In genomic region chrX:137194164-137194563, GRCh38 we compare ENCODE assay signal across 9 cellular contexts.
DNase-seq lines count a peak whose midpoint lies in the region; ATAC-seq, FAIRE-seq and TF ChIP-seq lines count a peak whose summit lies in the region.
"Had no signal": no experiment of that assay in that cellular context is flagged by ENCODE, and none has a peak within 500 bp of the region (broad histone marks: within the 10 kb centered on the region; RNA-seq: fewer than 3 reads in every experiment).

No MANE protein-coding gene starts in this region.

- no peak overlapping the region for H3K4me3 ChIP-seq in GM12878

- H3K27me3 ChIP-seq in H9 (ENCODE audit: insufficient read depth, low read length) (no peaks in the 10 kb centered on the region), GM12878 (replicated peaks in 1 of 2; ENCODE audit: control insufficient read depth in 2 of 2, insufficient read depth in 2 of 2, low read length in 1 of 2) (no peaks in the 10 kb centered on the region)

- H4K91ac ChIP-seq in H9 (ENCODE audit: insufficient read length, low read depth, low read length): no peak overlapping the region

- no peak overlapping the region for H2BK12ac ChIP-seq in H9 (ENCODE audit: insufficient read length, low read depth, low read length)

- in situ Hi-C loops in GM12878 (cut with MboI): loop anchor here (10.0 kb wide), 1 partner anchor 239 kb away; no protein-coding TSS in a partner anchor

- H3K4me3 Mint-ChIP-seq in H9 (no peak overlapping the region), nephron progenitor cell (no peak overlapping the region)
- H3K4me3 Mint-ChIP-seq: memory B cell had no signal

- H3K56ac ChIP-seq in H9 (ENCODE audit: insufficient read length, low read depth, low read length): no peak overlapping the region

- H3K4me2 ChIP-seq in H9 (ENCODE audit: insufficient read depth, insufficient read length, low read length) (no peak overlapping the region), GM12878 (ENCODE audit: control insufficient read depth, insufficient read depth) (no peak overlapping the region)

- H2AK5ac ChIP-seq in H9 (ENCODE audit: insufficient read length, low read length): no peak overlapping the region

- H3K4me1 Mint-ChIP-seq in H9 (no peaks in the 10 kb centered on the region), nephron progenitor cell (no peaks in the 10 kb centered on the region)
- H3K4me1 Mint-ChIP-seq: memory B cell had no signal

- peak; percentile 62 for TF ChIP-seq RAD21 in GM12878 (IDR thresholded peaks at IDR 0.05; ENCODE audit: insufficient read depth, low read depth, low read length)

- no peak overlapping the region for H2BK20ac ChIP-seq in H9 (ENCODE audit: low read depth, low read length, poor library complexity, severe bottlenecking)

- H3K4me1 ChIP-seq in H9 (ENCODE audit: insufficient read depth, low read length): no peaks in the 10 kb centered on the region
- H3K4me1 ChIP-seq in GM12878 (ENCODE audit: control insufficient read depth, insufficient read depth, low read length): no peaks in the 10 kb centered on the region

- CTCF ChIA-PET in GM12878 (lab: Yijun Ruan, JAX): interaction anchor here (0.6 to 2.4 kb wide), 11 partner anchors 15 to 1166 kb away, joined by 3 to 18 read pairs (median 3); no protein-coding TSS in a partner anchor

- H4K8ac ChIP-seq in H9 (replicated peaks; ENCODE audit: insufficient read length, low read depth, low read length): no peak overlapping the region

- H3K9ac ChIP-seq in H9 (ENCODE audit: extremely low read depth, insufficient read length, low read length) (no peak overlapping the region), GM12878 (ENCODE audit: control insufficient read depth, insufficient read depth, low read length) (no peak overlapping the region)

- H3K79me2 ChIP-seq in H9 (ENCODE audit: insufficient read depth, low read length): no peaks in the 10 kb centered on the region
- H3K79me2 ChIP-seq in GM12878 (ENCODE audit: control insufficient read depth, insufficient read depth, low read length): no peaks in the 10 kb centered on the region

- RAD21 ChIA-PET in GM12878 (lab: Charles Lee; ENCODE audit: unreplicated experiment): interaction anchor here (0.6 to 0.8 kb wide), 2 partner anchors 27 to 370 kb away, joined by 3 read pairs; no protein-coding TSS in a partner anchor

- SMC1A ChIA-PET in GM12878 (lab: Charles Lee; ENCODE audit: uncharacterized antibody, unreplicated experiment): interaction anchor here (1.6 kb wide), 1 partner anchor 28 kb away, joined by 8 read pairs; no protein-coding TSS in a partner anchor

- no peaks in the 10 kb centered on the region for H3K23me2 ChIP-seq in H9 (ENCODE audit: insufficient read length, low read depth, low read length, poor library complexity, severe bottlenecking)

- H3K27ac ChIP-seq in H9 (ENCODE audit: insufficient read length, low read depth, low read length): no peak overlapping the region
- H3K27ac ChIP-seq in GM12878 (ENCODE audit: control insufficient read depth, insufficient read depth): no peak overlapping the region

- H3K9me3 Mint-ChIP-seq in H9 (peaks cover 15 to 52% of the 10 kb centered on the region in 2 experiments), nephron progenitor cell (peaks cover 30% of the 10 kb centered on the region)

- POLR2A ChIA-PET in GM12878 (lab: Charles Lee): interaction anchor here (0.6 kb wide), 1 partner anchor 397 kb away, joined by 3 read pairs; no protein-coding TSS in a partner anchor

- no peak for TF ChIP-seq EP300 in GM12878 (IDR thresholded peaks at IDR 0.05; ENCODE audit: borderline replicate concordance in 1 of 2, control insufficient read depth in 1 of 2, low read depth in 2 of 2, low read length in 2 of 2)

- no peak overlapping the region for H2BK120ac ChIP-seq in H9 (ENCODE audit: low read depth, low read length, poor library complexity, severe bottlenecking)

- no peak overlapping the region for H3K18ac ChIP-seq in H9 (ENCODE audit: insufficient read length, low read depth, low read length)

- no peak overlapping the region for H3K4ac ChIP-seq in H9 (ENCODE audit: low read depth, low read length)

- TF ChIP-seq POLR2A in GM12878 (IDR thresholded peaks at IDR 0.05; ENCODE audit: low read depth, low read length): no peak

- peaks cover 3% of the 10 kb centered on the region; the same call in 1 of the 2 replicates for H3K27me3 Mint-ChIP-seq in H9 (ENCODE audit: low read depth)
- H3K27me3 Mint-ChIP-seq in nephron progenitor cell (ENCODE audit: low read depth, poor library complexity): peaks cover 8% of the 10 kb centered on the region
- H3K27me3 Mint-ChIP-seq: memory B cell had no signal

- no CpG with 5 or more reads among the region's 4 CpGs for WGBS in H9 (ENCODE audit: extremely low coverage, insufficient read length, low lambda C conversion rate)
- 0% methylated on average over 3 of the region's 4 CpGs for WGBS in GM12878 (ENCODE audit: insufficient coverage, insufficient replicate concordance, low lambda C conversion rate, missing lambda C conversion rate)

- H3K9me3 ChIP-seq in H9 (ENCODE audit: control insufficient read depth, low read depth, low read length) (peaks cover 14% of the 10 kb centered on the region), GM12878 (replicated peaks; ENCODE audit: control insufficient read depth, insufficient read depth, low read length) (no peaks in the 10 kb centered on the region)

- no TSS peak for BruUV-seq in GM12878 (replicated peaks; lab: Mats Ljungman, UMichigan)

- H4K5ac ChIP-seq in H9 (ENCODE audit: insufficient read length, low read depth, low read length): no peak overlapping the region

- H3T11ph ChIP-seq in H9 (ENCODE audit: low read length): no peak overlapping the region

- intact Hi-C loops in GM12878 (cut with micrococcal nuclease; ENCODE audit: unreplicated experiment): loop anchor here (1.0 kb wide), 1 partner anchor 239 kb away; no protein-coding TSS in a partner anchor

- H3K36me3 Mint-ChIP-seq in H9 (ENCODE audit: insufficient read depth in 1 of 3, low read depth in 3 of 3): peaks cover 0 to 12% (median 0%) of the 10 kb centered on the region in 3 experiments; a peak in 3 of 7 replicates
- H3K36me3 Mint-ChIP-seq in nephron progenitor cell (ENCODE audit: low read depth): no peaks in the 10 kb centered on the region
- H3K36me3 Mint-ChIP-seq: memory B cell had no signal

- H4K20me1 ChIP-seq in H9 (ENCODE audit: control insufficient read depth, insufficient read depth, insufficient read length) (no peaks in the 10 kb centered on the region), GM12878 (ENCODE audit: control insufficient read depth, insufficient read depth) (no peaks in the 10 kb centered on the region)

- H2AFZ ChIP-seq in H9 (ENCODE audit: low read length): no peak overlapping the region
- no peak overlapping the region for H2AFZ ChIP-seq in GM12878 (ENCODE audit: control insufficient read depth, low read depth, low read length)

- H3K23ac ChIP-seq in H9 (ENCODE audit: insufficient read length, low read depth, low read length): no peak overlapping the region

- FAIRE-seq in GM12878 (lab: Jason Lieb, UNC): peak; percentile 44

- H2BK5ac ChIP-seq in H9 (ENCODE audit: insufficient read length, low read length): no peak overlapping the region

- no peaks in the 10 kb centered on the region for H3K36me3 ChIP-seq in GM12878 (ENCODE audit: control insufficient read depth in 2 of 2, insufficient read depth in 2 of 2, low read length in 1 of 2)

- TF ChIP-seq CTCF in H9 (conservative IDR thresholded peaks at IDR 0.05): peak; percentile 68
- TF ChIP-seq CTCF in GM12878 (IDR thresholded peaks at IDR 0.05 in 2 of 3, conservative IDR thresholded peaks at IDR 0.05 in 1 of 3; ENCODE audit: control insufficient read depth in 2 of 3, extremely low read depth in 1 of 3, insufficient read depth in 1 of 3, low read depth in 3 of 3, low read length in 3 of 3): peak; percentile 54 to 64 (median 59); a peak in 5 of 6 replicates
- peak; percentile 48 for TF ChIP-seq CTCF in nephron progenitor cell (IDR thresholded peaks at IDR 0.05)

- H3K27ac Mint-ChIP-seq in H9 (no peak overlapping the region), nephron progenitor cell (no peak overlapping the region)
- H3K27ac Mint-ChIP-seq: memory B cell had no signal

- ATAC-seq in GM12878: peak; percentile 77
- ATAC-seq in GM21737 (IDR thresholded peaks at IDR 0.05; ENCODE audit: unreplicated experiment): no peak

- no peak overlapping the region for H3K14ac ChIP-seq in H9 (ENCODE audit: insufficient read depth, low read length)

- peak in 2 of 3 experiments; percentile 31 to 79 for DNase-seq in NCI-H1417 (lab: John Stamatoyannopoulos, UW)
- no peak for DNase-seq in NCI-H1417 treated with DMSO at 0.1 percent for 48 hours (lab: John Stamatoyannopoulos, UW)
- DNase-seq in H9: peak; percentile 53
- DNase-seq in NCI-H345 treated with DMSO at 0.1 percent for 48 hours (lab: John Stamatoyannopoulos, UW; ENCODE audit: unreplicated experiment): peak; percentile 1
- peak; percentile 1 for DNase-seq in GM12878 (ENCODE audit: low read depth, low spot score)
- DNase-seq in nephron progenitor cell: peak; percentile 44
- DNase-seq in DMS79 (lab: John Stamatoyannopoulos, UW): no peak

- no peak overlapping the region for H2BK15ac ChIP-seq in H9 (ENCODE audit: low read depth, low read length)

- no peaks in the 10 kb centered on the region for H3K79me1 ChIP-seq in H9 (ENCODE audit: insufficient read depth, low read depth, low read length, poor library complexity, severe bottlenecking)

TF ChIP-seq in GM12878, 131 proteins besides CTCF, POLR2A, EP300 and RAD21:
- TF ChIP-seq HCFC1 (IDR thresholded peaks at IDR 0.05; ENCODE audit: low read length) (no peak), ZNF24 (IDR thresholded peaks at IDR 0.05) (peak; percentile 63; the same call in 1 of the 2 replicates)

Comparison
In these comparisons a context has a peak if more than half of its experiments do, and no peak if none do; other contexts are left out.
1. DNase-seq: peak in NCI-H1417 (2 of 3), H9 (single experiment), NCI-H345 treated with DMSO at 0.1 percent for 48 hours (single experiment), GM12878 (single experiment) and nephron progenitor cell (single experiment); none in NCI-H1417 treated with DMSO at 0.1 percent for 48 hours (single experiment) and DMS79 (single experiment).
2. Peak in every context shown above with its lines, with median percentiles within 50 percentile points of each other: CTCF ChIP-seq.